ENCODE assay signal across 8 cellular contexts in genomic region chr16:29613307-29614057, GRCh38. TPM values are rescaled to one million over a fixed set of nuclear protein-coding genes. Genes with fewer than 3 reads are reported as not detected.
A peak's percentile ranks its signal among the peaks of the same experiment; 100 is the strongest.
DNase-seq lines count a peak whose midpoint lies in the region; ATAC-seq, FAIRE-seq and TF ChIP-seq lines count a peak whose summit lies in the region.
"Not testable (repeated sequence)": the region's sequence is repeated elsewhere in the genome, so short reads cannot be mapped to it uniquely, and the experiment has no call there.

No MANE protein-coding gene starts in this region.

- not testable (repeated sequence) for H3K9me3 Mint-ChIP-seq in activated CD8-positive, alpha-beta T cell treated with anti-CD3 and anti-CD28 coated beads, Interleukin-2, amount 10 ng/mL, durations not matched to agents 7 days and 5 days (ENCODE audit: insufficient read depth)

- TF ChIP-seq CTCF in dorsolateral prefrontal cortex (IDR thresholded peaks at IDR 0.05 in 54 of 56, conservative IDR thresholded peaks at IDR 0.05 in 2 of 56; ENCODE audit: low read depth in 1 of 56, partially characterized antibody in 56 of 56): peak in 2 of 56 donors; percentile 14 to 27
- not testable (repeated sequence) for TF ChIP-seq CTCF in liver (IDR thresholded peaks at IDR 0.05; ENCODE audit: low read depth, low read length, missing input control)

- POLR2A ChIA-PET in activated CD8-positive, alpha-beta T cell treated with anti-CD3 and anti-CD28 coated beads, Interleukin-2, amount 10 ng/mL, durations not matched to agents 7 days and 5 days (lab: Charles Lee): interaction anchor here (1.0 kb wide), 1 partner anchor 50 kb away, joined by 5 read pairs; the partner anchor contains the start of gene SPN

- H3K9ac ChIP-seq in liver (ENCODE audit: low read depth in 1 of 2, low read length in 2 of 2): not testable (repeated sequence)

- peak overlapping the region in 45 of 59 donors; percentile 29 to 89 (median 72) for H3K27ac ChIP-seq in dorsolateral prefrontal cortex
- not testable (repeated sequence) for H3K27ac ChIP-seq in liver (ENCODE audit: low read depth in 1 of 2, low read length in 2 of 2)

- not testable (repeated sequence) for FAIRE-seq in GM19239 (lab: Jason Lieb, UNC); HTR-8/SVneo (lab: Jason Lieb, UNC)

- H3K4me1 Mint-ChIP-seq in activated CD8-positive, alpha-beta T cell treated with anti-CD3 and anti-CD28 coated beads, Interleukin-2, amount 10 ng/mL, durations not matched to agents 7 days and 5 days (ENCODE audit: low read depth): peaks cover 15% of the 10 kb centered on the region

- H3K36me3 ChIP-seq in liver (ENCODE audit: control insufficient read depth in 4 of 4, insufficient read depth in 3 of 4, low read depth in 1 of 4, low read length in 3 of 4): not testable (repeated sequence)

- WGBS in liver: 8% methylated on average over 98 of the region's 100 CpGs

- peak overlapping the region; percentile 92 for H3K27ac Mint-ChIP-seq in activated CD8-positive, alpha-beta T cell treated with anti-CD3 and anti-CD28 coated beads, Interleukin-2, amount 10 ng/mL, durations not matched to agents 7 days and 5 days

- CTCF ChIA-PET in activated CD8-positive, alpha-beta T cell treated with anti-CD3 and anti-CD28 coated beads, Interleukin-2, amount 10 ng/mL, durations not matched to agents 7 days and 5 days (lab: Charles Lee): not testable (repeated sequence)

- not testable (repeated sequence) for H3K9me3 ChIP-seq in liver (ENCODE audit: control insufficient read depth in 4 of 4, low read length in 3 of 4)

- not testable (repeated sequence) for H3K27me3 ChIP-seq in dorsolateral prefrontal cortex; liver (ENCODE audit: control insufficient read depth in 4 of 4, insufficient read depth in 4 of 4, low read length in 3 of 4)

- peak; percentile 72 for ATAC-seq in activated CD8-positive, alpha-beta T cell treated with anti-CD3 and anti-CD28 coated beads, Interleukin-2, amount 10 ng/mL, durations not matched to agents 7 days and 5 days

- TF ChIP-seq RAD21 in liver (IDR thresholded peaks at IDR 0.05): not testable (repeated sequence)

- H3K4me3 ChIP-seq in dorsolateral prefrontal cortex (peak overlapping the region; percentile 54 to 86 (median 77)), liver (ENCODE audit: low read depth in 1 of 3, low read length in 3 of 3) (peak overlapping the region in 2 of 3 donors; percentile 49 to 51)

- DNase-seq in AG20443 (ENCODE audit: low spot score) (peak; percentile 85), GM19239 (ENCODE audit: insufficient read length, low spot score) (peak; percentile 59), HTR-8/SVneo (ENCODE audit: insufficient read length, low spot score) (peak; percentile 37), NOMO-1 treated with dmso at 0.1 percent for 144 hours (lab: John Stamatoyannopoulos, UW; ENCODE audit: unreplicated experiment) (peak; percentile 50), dorsolateral prefrontal cortex (peak; percentile 72 to 92 (median 85))
- DNase-seq in activated CD8-positive, alpha-beta T cell treated with anti-CD3 and anti-CD28 coated beads, Interleukin-2, amount 10 ng/mL, durations not matched to agents 7 days and 5 days: peak; percentile 92
- DNase-seq in stimulated activated CD4-positive, alpha-beta T cell treated with anti-CD3 and anti-CD28 coated beads, Interleukin-1b, Interleukin-23, amount 100 ng/mL, for 4 hours (ENCODE audit: low read depth in 2 of 2): peak; percentile 94 to 96

- H3K36me3 Mint-ChIP-seq in activated CD8-positive, alpha-beta T cell treated with anti-CD3 and anti-CD28 coated beads, Interleukin-2, amount 10 ng/mL, durations not matched to agents 7 days and 5 days (ENCODE audit: low read depth): peaks cover 12% of the 10 kb centered on the region

- intact Hi-C loops in dorsolateral prefrontal cortex (cut with DNase I): not testable (repeated sequence)

- not testable (repeated sequence) for H3K4me1 ChIP-seq in liver (ENCODE audit: control insufficient read depth in 4 of 4, insufficient read depth in 4 of 4, low read length in 3 of 4)

- H3K4me3 Mint-ChIP-seq in activated CD8-positive, alpha-beta T cell treated with anti-CD3 and anti-CD28 coated beads, Interleukin-2, amount 10 ng/mL, durations not matched to agents 7 days and 5 days: peak overlapping the region; percentile 82

- not testable (repeated sequence) for H3K27me3 Mint-ChIP-seq in activated CD8-positive, alpha-beta T cell treated with anti-CD3 and anti-CD28 coated beads, Interleukin-2, amount 10 ng/mL, durations not matched to agents 7 days and 5 days (ENCODE audit: low read depth)

RNA-seq across cellular contexts. Expression of gene SPN, which starts 49.6 kb away (rescaled TPM):
- total RNA-seq in activated CD8-positive, alpha-beta T cell treated with anti-CD3 and anti-CD28 coated beads, Interleukin-2, amount 10 ng/mL, durations not matched to agents 7 days and 5 days: 100 to 1,000 TPM; 339 to 352 TPM
- 1 to 10 TPM in 105 of 120 experiments, under 1 TPM in 15; 0.46 to 6.2 (median 2.1) TPM for total RNA-seq in dorsolateral prefrontal cortex
- 10 to 100 TPM in 1 of 2 donors, under 1 TPM in 1; 0.92 to 31.2 TPM for total RNA-seq in liver
- polyA plus RNA-seq in liver: under 1 TPM; 0.85 to 0.90 TPM

Comparison
In these comparisons a context has a peak if more than half of its experiments do, and no peak if none do; other contexts are left out.
1. DNase-seq: peak in every context shown above with its lines; median percentile 95 in stimulated activated CD4-positive, alpha-beta T cell treated with anti-CD3 and anti-CD28 coated beads, Interleukin-1b, Interleukin-23, amount 100 ng/mL, for 4 hours; 92 in activated CD8-positive, alpha-beta T cell treated with anti-CD3 and anti-CD28 coated beads, Interleukin-2, amount 10 ng/mL, durations not matched to agents 7 days and 5 days; 85 in AG20443; 85 in dorsolateral prefrontal cortex; 59 in GM19239; 50 in NOMO-1 treated with dmso at 0.1 percent for 144 hours; 37 in HTR-8/SVneo.
2. RNA of gene SPN, which starts 49.6 kb away (total RNA-seq): 339 to 352 TPM in activated CD8-positive, alpha-beta T cell treated with anti-CD3 and anti-CD28 coated beads, Interleukin-2, amount 10 ng/mL, durations not matched to agents 7 days and 5 days; 0.92 to 31.2 TPM in liver and 0.46 to 6.2 TPM in dorsolateral prefrontal cortex; every median in the first group is over 10 times any median in the second.